ENCODE assay signal across 8 cellular contexts in genomic region chr2:55010149-55010591, GRCh38. TPM values are rescaled to one million over a fixed set of nuclear protein-coding genes. Genes with fewer than 3 reads are reported as not detected.
DNase-seq lines count a peak whose midpoint lies in the region; ATAC-seq and TF ChIP-seq lines count a peak whose summit lies in the region.

No MANE protein-coding gene starts in this region.

- no peak overlapping the region for H3K4me3 ChIP-seq in lower leg skin (ENCODE audit: low read depth, poor library complexity, severe bottlenecking)

- no peaks in the 10 kb centered on the region for H3K27me3 Mint-ChIP-seq in stimulated activated naive CD8-positive, alpha-beta T cell treated with anti-CD3 and anti-CD28 coated beads, Interleukin-15, amount 100 ng/mL, for 72 hours

- 1 to 2% methylated on average over 5 of the region's 5 CpGs for WGBS in lower leg skin, 2 donors

- H3K27ac Mint-ChIP-seq in stimulated activated naive CD8-positive, alpha-beta T cell treated with anti-CD3 and anti-CD28 coated beads, Interleukin-15, amount 100 ng/mL, for 72 hours: peak overlapping the region; percentile 5 to 29

- H3K9me3 Mint-ChIP-seq in stimulated activated naive CD8-positive, alpha-beta T cell treated with anti-CD3 and anti-CD28 coated beads, Interleukin-15, amount 100 ng/mL, for 72 hours: no peaks in the 10 kb centered on the region

- H3K4me1 Mint-ChIP-seq in stimulated activated naive CD8-positive, alpha-beta T cell treated with anti-CD3 and anti-CD28 coated beads, Interleukin-15, amount 100 ng/mL, for 72 hours: peaks cover 55% of the 10 kb centered on the region

- ATAC-seq in GM21367 (IDR thresholded peaks at IDR 0.05; ENCODE audit: unreplicated experiment): peak; percentile 95
- peak; percentile 48 for ATAC-seq in HG03575 (IDR thresholded peaks at IDR 0.05; ENCODE audit: extremely low read depth, insufficient number of reproducible peaks, low FRiP score, unreplicated experiment)
- peak; percentile 97 for ATAC-seq in stimulated activated naive CD8-positive, alpha-beta T cell treated with anti-CD3 and anti-CD28 coated beads, Interleukin-15, amount 100 ng/mL, for 72 hours

- peak; percentile 40 for DNase-seq in DMS114 treated with DMSO at 0.1 percent for 48 hours (lab: John Stamatoyannopoulos, UW; ENCODE audit: unreplicated experiment)
- DNase-seq in T-helper 22 cell (ENCODE audit: low read depth): peak; percentile 32
- peak; percentile 69 for DNase-seq in central memory CD4-positive, alpha-beta T cell
- peak; percentile 79 to 88 for DNase-seq in lower leg skin (ENCODE audit: low spot score in 2 of 2)
- peak; percentile 17 to 26 for DNase-seq in stimulated activated naive CD8-positive, alpha-beta T cell treated with anti-CD3 and anti-CD28 coated beads, Interleukin-15, amount 100 ng/mL, for 72 hours
- no peak for DNase-seq in HuH-7.5 (ENCODE audit: low spot score)

- peak overlapping the region; percentile 77 to 80 for H3K4me3 Mint-ChIP-seq in stimulated activated naive CD8-positive, alpha-beta T cell treated with anti-CD3 and anti-CD28 coated beads, Interleukin-15, amount 100 ng/mL, for 72 hours

- TF ChIP-seq POLR2A in lower leg skin (IDR thresholded peaks at IDR 0.05): no peak

- TF ChIP-seq CTCF in lower leg skin (IDR thresholded peaks at IDR 0.05): no peak

- intact Hi-C loops in lower leg skin (cut with DNase I; ENCODE audit: low total_unique reads): loop anchor here (10.0 kb wide), 1 partner anchor 155 kb away; no protein-coding TSS in a partner anchor

RNA-seq across cellular contexts. Expression of gene RTN4, which starts 40.1 kb away (rescaled TPM):
- 100 to 1,000 TPM; 249 to 292 (median 276) TPM for total RNA-seq in lower leg skin
